In the genomic region with DNA sequence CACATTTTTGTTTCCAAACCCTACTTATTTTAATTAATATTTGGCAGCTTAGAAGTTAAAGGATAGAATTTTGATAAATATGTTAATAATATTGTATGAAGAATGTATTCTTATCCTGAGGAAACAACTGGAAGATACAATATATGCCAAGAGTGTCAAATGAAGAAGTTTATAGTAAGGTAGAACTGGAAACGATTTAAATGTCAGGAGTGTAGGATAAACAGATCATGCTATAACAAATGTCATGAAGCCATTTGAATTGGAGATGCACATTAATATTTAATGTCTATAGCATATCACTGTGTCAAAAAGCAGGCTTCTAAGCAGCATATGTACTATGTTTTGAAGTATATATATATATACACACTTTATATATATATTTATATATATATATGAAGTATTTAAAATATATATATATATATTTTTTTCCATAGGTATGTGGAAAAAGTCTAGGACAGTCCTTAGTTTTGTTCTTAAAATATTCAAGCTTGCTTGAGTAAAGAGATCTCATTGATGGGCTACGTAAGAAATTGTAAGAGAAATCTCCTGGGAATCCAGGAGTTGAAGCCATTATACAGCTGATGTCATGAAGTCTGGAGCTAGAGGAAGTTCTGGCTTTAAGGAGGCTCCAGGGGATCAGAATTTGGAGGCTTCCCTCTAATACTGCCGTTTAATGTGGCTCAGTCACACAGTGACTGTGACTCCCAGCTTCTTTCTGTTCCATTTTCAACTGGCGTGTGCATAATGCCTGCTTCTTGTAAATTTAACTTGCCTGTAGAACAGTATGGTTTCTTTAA, we compare ENCODE assay signal across 15 cellular contexts.
DNase-seq lines count a peak whose midpoint lies in the region; ATAC-seq and TF ChIP-seq lines count a peak whose summit lies in the region.
"Had no signal": no experiment of that assay in that cellular context is flagged by ENCODE, and none has a peak within 500 bp of the region (broad histone marks: within the 10 kb centered on the region; RNA-seq: fewer than 3 reads in every experiment).

No MANE protein-coding gene starts in this region.

- no peaks in the 10 kb centered on the region for H3K36me3 ChIP-seq in SK-N-MC (ENCODE audit: insufficient read depth, low read length)
- H3K36me3 ChIP-seq in neural progenitor cell, result no peaks in the 10 kb centered on the region
- no peaks in the 10 kb centered on the region for H3K36me3 ChIP-seq in body of pancreas (replicated peaks in 1 of 2; ENCODE audit: insufficient read depth in 1 of 2, low read depth in 2 of 2)
- H3K36me3 ChIP-seq: HAP-1 had no signal

- WGBS in body of pancreas, 2 donors, result 65 to 73% methylated on average over 4 of the region's 4 CpGs

- H3K4me2 ChIP-seq in neural progenitor cell, result no peak overlapping the region

- no peaks in the 10 kb centered on the region for H3K27me3 ChIP-seq in neural progenitor cell
- no peaks in the 10 kb centered on the region for H3K27me3 ChIP-seq in body of pancreas

- no peaks in the 10 kb centered on the region for H3K79me2 ChIP-seq in neural progenitor cell (ENCODE audit: low read depth)

- no peak overlapping the region for H3K27ac Mint-ChIP-seq in neural progenitor cell
- H3K27ac Mint-ChIP-seq in activated CD4-positive, alpha-beta T cell treated with anti-CD3 and anti-CD28 coated beads, Interleukin-2, amount 10 ng/mL, durations not matched to agents 24 days and 14 days, result no peak overlapping the region
- H3K27ac Mint-ChIP-seq: CD4-positive, alpha-beta T cell had no signal

- no peak for ATAC-seq in body of pancreas

- DNase-seq in NCI-H82 (lab: John Stamatoyannopoulos, UW) (peak; percentile 24), NCI-H82 treated with DMSO at 0.1 percent for 48 hours (lab: John Stamatoyannopoulos, UW; ENCODE audit: unreplicated experiment) (no peak), SK-N-MC (ENCODE audit: low read depth, low spot score) (peak; percentile 14), neural progenitor cell (ENCODE audit: low spot score) (no peak), body of pancreas (no peak), NCI-H2081 treated with DMSO at 0.1 percent for 48 hours (lab: John Stamatoyannopoulos, UW) (no peak)
- DNase-seq in activated CD4-positive, alpha-beta T cell treated with anti-CD3 and anti-CD28 coated beads, Interleukin-2, amount 10 ng/mL, durations not matched to agents 24 days and 14 days, result no peak
- DNase-seq: 8988T; ACHN; C1 segment of cervical spinal cord; Calu3; CD4-positive, alpha-beta T cell; DMS 273 treated with DMSO at 0.1 percent for 48 hours; GOT3 had no signal

- H3K27ac ChIP-seq in SK-N-MC (no peak overlapping the region), neural progenitor cell (no peak overlapping the region), body of pancreas (no peak overlapping the region)

- TF ChIP-seq CTCF in neural progenitor cell (IDR thresholded peaks at IDR 0.05) (no peak), body of pancreas (IDR thresholded peaks at IDR 0.05) (no peak)

- H3K9ac ChIP-seq in SK-N-MC (ENCODE audit: insufficient read length) (no peak overlapping the region), neural progenitor cell (no peak overlapping the region)

- H3F3A ChIP-seq in neural progenitor cell (ENCODE audit: low read depth), result no peaks in the 10 kb centered on the region

- TF ChIP-seq POLR2A in body of pancreas (IDR thresholded peaks at IDR 0.05), result no peak

- H3K4me3 Mint-ChIP-seq in neural progenitor cell, result no peak overlapping the region
- no peak overlapping the region for H3K4me3 Mint-ChIP-seq in activated CD4-positive, alpha-beta T cell treated with anti-CD3 and anti-CD28 coated beads, Interleukin-2, amount 10 ng/mL, durations not matched to agents 24 days and 14 days
- H3K4me3 Mint-ChIP-seq: CD4-positive, alpha-beta T cell had no signal

- no peaks in the 10 kb centered on the region for H3K27me3 Mint-ChIP-seq in neural progenitor cell (ENCODE audit: insufficient read depth, low read depth)
- H3K27me3 Mint-ChIP-seq in activated CD4-positive, alpha-beta T cell treated with anti-CD3 and anti-CD28 coated beads, Interleukin-2, amount 10 ng/mL, durations not matched to agents 24 days and 14 days, result peaks cover 2% of the 10 kb centered on the region
- H3K27me3 Mint-ChIP-seq: CD4-positive, alpha-beta T cell had no signal

- H3K4me3 ChIP-seq in SK-N-MC (no peak overlapping the region), neural progenitor cell (no peak overlapping the region), body of pancreas (no peak overlapping the region)
- H3K4me3 ChIP-seq: HAP-1 had no signal

- intact Hi-C loops in body of pancreas (cut with DNase I), result no loop called here
- intact Hi-C loops in activated CD4-positive, alpha-beta T cell treated with anti-CD3 and anti-CD28 coated beads, Interleukin-2, amount 10 ng/mL, durations not matched to agents 24 days and 14 days (cut with micrococcal nuclease), result no loop called here

- no peaks in the 10 kb centered on the region for H3K9me3 Mint-ChIP-seq in neural progenitor cell
- peaks cover 1% of the 10 kb centered on the region for H3K9me3 Mint-ChIP-seq in activated CD4-positive, alpha-beta T cell treated with anti-CD3 and anti-CD28 coated beads, Interleukin-2, amount 10 ng/mL, durations not matched to agents 24 days and 14 days
- H3K9me3 Mint-ChIP-seq: CD4-positive, alpha-beta T cell had no signal

- peak overlapping the region; percentile 53 for H2AFZ ChIP-seq in neural progenitor cell (replicated peaks)

- H3K36me3 Mint-ChIP-seq in neural progenitor cell, result no peaks in the 10 kb centered on the region
- no peaks in the 10 kb centered on the region for H3K36me3 Mint-ChIP-seq in activated CD4-positive, alpha-beta T cell treated with anti-CD3 and anti-CD28 coated beads, Interleukin-2, amount 10 ng/mL, durations not matched to agents 24 days and 14 days (ENCODE audit: low read depth)

- H3K4me1 ChIP-seq in neural progenitor cell (no peaks in the 10 kb centered on the region), body of pancreas (no peaks in the 10 kb centered on the region)
- H3K4me1 ChIP-seq: HAP-1 had no signal

- no peaks in the 10 kb centered on the region for H3K9me3 ChIP-seq in SK-N-MC (ENCODE audit: low read depth, low read length)
- no peaks in the 10 kb centered on the region for H3K9me3 ChIP-seq in neural progenitor cell (ENCODE audit: low read depth)
- H3K9me3 ChIP-seq in body of pancreas, result no peaks in the 10 kb centered on the region
- H3K9me3 ChIP-seq: HAP-1 had no signal

- H3K4me1 Mint-ChIP-seq in neural progenitor cell, result no peaks in the 10 kb centered on the region
- no peaks in the 10 kb centered on the region for H3K4me1 Mint-ChIP-seq in activated CD4-positive, alpha-beta T cell treated with anti-CD3 and anti-CD28 coated beads, Interleukin-2, amount 10 ng/mL, durations not matched to agents 24 days and 14 days

- H4K20me1 ChIP-seq in neural progenitor cell (ENCODE audit: low read depth), result no peaks in the 10 kb centered on the region

Comparison
In these comparisons a context has a peak if more than half of its experiments do, and no peak if none do; other contexts are left out.
1. DNase-seq: peak in NCI-H82 (single experiment) and SK-N-MC (single experiment); none in NCI-H82 treated with DMSO at 0.1 percent for 48 hours (single experiment), neural progenitor cell (single experiment), body of pancreas (0 of 4), activated CD4-positive, alpha-beta T cell treated with anti-CD3 and anti-CD28 coated beads, Interleukin-2, amount 10 ng/mL, durations not matched to agents 24 days and 14 days (single experiment) and NCI-H2081 treated with DMSO at 0.1 percent for 48 hours (single experiment).